In the genomic region with DNA sequence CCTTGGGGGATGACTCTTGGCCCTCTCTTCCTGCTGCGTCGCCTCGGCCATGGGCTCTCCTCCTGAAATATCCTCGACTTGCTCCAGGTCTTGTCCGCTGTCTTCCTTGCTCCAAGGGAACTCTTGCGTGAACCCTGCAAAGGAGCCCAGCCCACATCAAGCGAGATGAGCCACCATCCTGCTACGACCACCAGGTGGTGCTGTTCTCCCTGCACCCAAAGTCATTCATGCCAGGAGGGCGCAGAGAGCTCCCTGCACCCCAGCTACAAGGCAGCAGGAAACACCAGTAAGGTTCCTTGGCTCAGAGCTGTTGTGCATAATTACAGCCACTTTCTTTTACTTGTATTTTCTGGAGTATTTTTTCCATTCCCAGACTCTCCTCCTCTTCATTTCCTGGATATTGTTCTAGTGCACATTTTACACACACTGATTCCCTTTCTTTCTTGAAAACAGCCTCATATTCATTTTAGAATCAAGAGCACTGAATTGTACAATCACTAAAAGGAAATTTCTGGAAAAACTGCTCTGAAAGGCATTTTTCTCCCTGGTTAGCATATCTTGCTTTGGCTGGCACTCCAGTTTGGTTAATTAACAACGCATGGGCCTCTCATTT, we compare ENCODE assay signal across 9 cellular contexts.
DNase-seq lines count a peak whose midpoint lies in the region; ATAC-seq and TF ChIP-seq lines count a peak whose summit lies in the region.
"Had no signal": no experiment of that assay in that cellular context is flagged by ENCODE, and none has a peak within 500 bp of the region (broad histone marks: within the 10 kb centered on the region; RNA-seq: fewer than 3 reads in every experiment).

No MANE protein-coding gene starts in this region.

- TF ChIP-seq RAD21 in neural cell (conservative IDR thresholded peaks at IDR 0.05): peak; percentile 85

- H3K4me2 ChIP-seq in neural cell (ENCODE audit: low read length): no peak overlapping the region

- intact Hi-C loops in esophagus muscularis mucosa (cut with DNase I) (loop anchor here (1.0 kb wide), 1 partner anchor 701 kb away; no protein-coding TSS in a partner anchor), aorta (cut with DNase I) (loop anchor here in 1 of 2 donors (5.0 kb wide), 1 partner anchor 698 kb away; no protein-coding TSS in a partner anchor)

- H3F3A ChIP-seq in neural cell (ENCODE audit: insufficient read depth, low read length, poor library complexity, severe bottlenecking): no peaks in the 10 kb centered on the region

- no peaks in the 10 kb centered on the region for H3K9me2 ChIP-seq in neural cell (ENCODE audit: insufficient read depth, low read length)

- no peak for TF ChIP-seq EP300 in esophagus muscularis mucosa (IDR thresholded peaks at IDR 0.05)
- TF ChIP-seq EP300 in neural cell (conservative IDR thresholded peaks at IDR 0.05; ENCODE audit: poor library complexity, severe bottlenecking): no peak

- TF ChIP-seq CTCF in esophagus muscularis mucosa (IDR thresholded peaks at IDR 0.05) (peak; percentile 57 to 86 (median 84)), neural cell (IDR thresholded peaks at IDR 0.05; ENCODE audit: poor library complexity, severe bottlenecking) (peak; percentile 82)

- H3K4me3 ChIP-seq in esophagus muscularis mucosa: no peak overlapping the region
- no peak overlapping the region for H3K4me3 ChIP-seq in neural cell (ENCODE audit: low read length)
- no peak overlapping the region for H3K4me3 ChIP-seq in aorta (ENCODE audit: low read length in 2 of 2)

- no peak overlapping the region for H2AFZ ChIP-seq in neural cell (ENCODE audit: low read depth, low read length)

- no peaks in the 10 kb centered on the region for H3K79me2 ChIP-seq in neural cell (replicated peaks; ENCODE audit: insufficient read depth, low read length)

- WGBS in esophagus muscularis mucosa: 20% methylated on average over 10 of the region's 10 CpGs
- 18 to 20% methylated on average over 10 of the region's 10 CpGs for WGBS in aorta, 2 donors

- peak; percentile 35 for DNase-seq in CD1c-positive myeloid dendritic cell (ENCODE audit: extremely low spot score)
- peak; percentile 17 for DNase-seq in NCI-H1694 treated with DMSO at 0.1 percent for 48 hours (lab: John Stamatoyannopoulos, UW)
- DNase-seq in activated CD4-positive, alpha-beta T cell treated with anti-CD3 and anti-CD28 coated beads for 48 hours: peak; percentile 59
- no peak for DNase-seq in esophagus muscularis mucosa (ENCODE audit: extremely low spot score)
- peak in 1 of 2 donors; percentile 57 for DNase-seq in aorta

- H3K36me3 ChIP-seq in esophagus muscularis mucosa: no peaks in the 10 kb centered on the region
- H3K36me3 ChIP-seq in neural cell (ENCODE audit: insufficient read depth, low read length): no peaks in the 10 kb centered on the region
- no peaks in the 10 kb centered on the region for H3K36me3 ChIP-seq in aorta (ENCODE audit: control insufficient read depth in 1 of 2, insufficient read depth in 2 of 2, low read length in 1 of 2)

- H3K27ac ChIP-seq in esophagus muscularis mucosa (replicated peaks in 1 of 4): no peak overlapping the region
- H3K27ac ChIP-seq in neural cell (ENCODE audit: low read length): no peak overlapping the region
- H3K27ac ChIP-seq in aorta (ENCODE audit: low read depth in 1 of 2, low read length in 2 of 2): no peak overlapping the region

- no peaks in the 10 kb centered on the region for H4K20me1 ChIP-seq in neural cell (ENCODE audit: insufficient read depth)

- H3K4me1 ChIP-seq in esophagus muscularis mucosa (no peaks in the 10 kb centered on the region), aorta (ENCODE audit: control insufficient read depth in 1 of 2, insufficient read depth in 2 of 2, low read length in 2 of 2) (no peaks in the 10 kb centered on the region)

- H3K9me3 ChIP-seq in esophagus muscularis mucosa (no peaks in the 10 kb centered on the region), neural cell (ENCODE audit: low read length) (no peaks in the 10 kb centered on the region), aorta (ENCODE audit: control insufficient read depth, low read length) (no peaks in the 10 kb centered on the region)

- ATAC-seq in GM18861 (IDR thresholded peaks at IDR 0.05; ENCODE audit: unreplicated experiment) (peak; percentile 91), HG02943 (IDR thresholded peaks at IDR 0.05; ENCODE audit: low read depth, unreplicated experiment) (peak; percentile 83), aorta (ENCODE audit: low FRiP score) (peak; percentile 62)
- ATAC-seq: T-cell had no signal

- TF ChIP-seq POLR2A in esophagus muscularis mucosa (IDR thresholded peaks at IDR 0.05; ENCODE audit: low read depth): no peak

- no peak overlapping the region for H3K9ac ChIP-seq in neural cell (ENCODE audit: low read length)

- H3K27me3 ChIP-seq in esophagus muscularis mucosa (peaks cover 0 to 35% (median 0%) of the 10 kb centered on the region in 4 donors), neural cell (ENCODE audit: insufficient read depth, low read depth, low read length) (no peaks in the 10 kb centered on the region), aorta (ENCODE audit: control insufficient read depth in 1 of 2, insufficient read depth in 2 of 2, low read length in 1 of 2) (no peaks in the 10 kb centered on the region)

TF ChIP-seq in neural cell, 6 proteins besides CTCF, POLR2A, EP300 and RAD21:
- no peak for TF ChIP-seq TAF1 (IDR thresholded peaks at IDR 0.05; ENCODE audit: low read depth)
- TF ChIP-seq SMC3 (conservative IDR thresholded peaks at IDR 0.05; ENCODE audit: poor library complexity): peak; percentile 93
